In the genomic region with DNA sequence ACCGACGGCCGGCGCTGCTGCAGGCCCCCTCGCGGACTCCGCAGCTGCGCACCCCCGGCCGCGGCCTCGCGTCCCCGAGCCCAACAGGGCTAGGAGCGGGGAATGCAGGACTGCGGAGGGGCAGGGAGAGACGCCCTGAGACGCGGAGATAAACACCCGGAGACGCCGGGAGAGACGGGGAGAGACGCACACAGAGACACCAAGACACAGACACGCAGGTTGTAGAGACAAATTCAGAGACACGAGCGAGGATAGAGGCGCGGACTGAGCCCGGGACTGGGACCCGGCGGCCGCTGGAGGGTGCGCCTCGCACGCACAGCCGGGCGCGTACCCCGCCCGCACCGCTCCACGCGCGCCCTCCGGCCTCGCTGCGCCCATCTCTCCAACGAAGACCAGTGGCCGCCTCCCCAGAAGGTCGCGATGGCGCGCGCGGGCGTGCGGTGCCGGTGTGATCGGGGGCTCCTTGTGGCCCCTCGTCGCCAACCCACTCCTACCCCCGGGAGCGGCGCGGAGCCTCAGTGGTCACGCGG, we compare ENCODE assay signal across 8 cellular contexts. TPM values are rescaled to one million over a fixed set of nuclear protein-coding genes. Genes with fewer than 3 reads are reported as not detected.
A peak's percentile ranks its signal among the peaks of the same experiment; 100 is the strongest.
DNase-seq lines count a peak whose midpoint lies in the region; ATAC-seq and TF ChIP-seq lines count a peak whose summit lies in the region.

No MANE protein-coding gene starts in this region.

- H3K4me1 ChIP-seq in ES-I3 (ENCODE audit: insufficient read depth, low read length): peaks cover 22% of the 10 kb centered on the region
- H3K4me1 ChIP-seq in heart right ventricle: peaks cover 6 to 27% (median 23%) of the 10 kb centered on the region in 9 donors
- H3K4me1 ChIP-seq in prostate gland (replicated peaks): no peaks in the 10 kb centered on the region
- H3K4me1 ChIP-seq in OCI-LY7 (ENCODE audit: insufficient read depth, low read length, poor library complexity, severe bottlenecking): no peaks in the 10 kb centered on the region

- H3K27ac ChIP-seq in WERI-Rb-1 (no peak overlapping the region), heart right ventricle (no peak overlapping the region), prostate gland (no peak overlapping the region), OCI-LY7 (ENCODE audit: low read depth, low read length, poor library complexity, severe bottlenecking) (no peak overlapping the region)

- H3K36me3 ChIP-seq in ES-I3 (ENCODE audit: insufficient read depth, low read length) (no peaks in the 10 kb centered on the region), WERI-Rb-1 (no peaks in the 10 kb centered on the region), heart right ventricle (no peaks in the 10 kb centered on the region), prostate gland (no peaks in the 10 kb centered on the region), OCI-LY7 (ENCODE audit: insufficient read depth, low read length) (no peaks in the 10 kb centered on the region)

- H3K9ac ChIP-seq in ES-I3 (ENCODE audit: low read depth, low read length): peak overlapping the region; percentile 60; the same call in 1 of the 2 replicates

- 2% methylated on average over 60 to 68 of the region's 68 CpGs for WGBS in heart right ventricle, 2 donors
- WGBS in prostate gland: 7% methylated on average over 40 of the region's 68 CpGs

- TF ChIP-seq POLR2A in prostate gland (IDR thresholded peaks at IDR 0.05): no peak

- no TSS peak for BruUV-seq in OCI-LY7 (replicated peaks; lab: Mats Ljungman, UMichigan)

- H3K27me3 ChIP-seq in WERI-Rb-1 (ENCODE audit: insufficient read depth, low read depth, severe bottlenecking) (peaks cover 16% of the 10 kb centered on the region), heart right ventricle (peaks cover 14 to 57% (median 51%) of the 10 kb centered on the region in 7 donors), prostate gland (replicated peaks; ENCODE audit: insufficient read depth) (peaks cover 8% of the 10 kb centered on the region)

- CTCF ChIA-PET in OCI-LY7 (lab: Charles Lee; ENCODE audit: unreplicated experiment): no interaction called here

- H3K4me2 ChIP-seq in OCI-LY7 (ENCODE audit: low read length): no peak overlapping the region

- TF ChIP-seq CTCF in WERI-Rb-1 (IDR thresholded peaks at IDR 0.05; ENCODE audit: low read depth, low read length) (no peak), heart right ventricle (IDR thresholded peaks at IDR 0.05) (peak in 1 of 9 donors; percentile 16), prostate gland (IDR thresholded peaks at IDR 0.05) (no peak), OCI-LY7 (conservative IDR thresholded peaks at IDR 0.05; ENCODE audit: low read length) (no peak)

- no peaks in the 10 kb centered on the region for H3K79me2 ChIP-seq in OCI-LY7 (ENCODE audit: insufficient read depth, low read depth, low read length)

- H3K9me3 ChIP-seq in ES-I3 (ENCODE audit: control insufficient read depth, insufficient read depth, low read length): no peaks in the 10 kb centered on the region
- H3K9me3 ChIP-seq in WERI-Rb-1 (ENCODE audit: severe bottlenecking): no peaks in the 10 kb centered on the region
- no peaks in the 10 kb centered on the region for H3K9me3 ChIP-seq in heart right ventricle
- no peaks in the 10 kb centered on the region for H3K9me3 ChIP-seq in prostate gland
- H3K9me3 ChIP-seq in OCI-LY7 (ENCODE audit: low read length): no peaks in the 10 kb centered on the region

- intact Hi-C loops in heart right ventricle (cut with DNase I): no loop called here
- intact Hi-C loops in prostate gland (cut with DNase I): no loop called here
- intact Hi-C loops in OCI-LY7 (cut with micrococcal nuclease; ENCODE audit: unreplicated experiment): no loop called here

- H2AFZ ChIP-seq in OCI-LY7 (ENCODE audit: low read length): no peak overlapping the region

- no peaks in the 10 kb centered on the region for H3K9me2 ChIP-seq in OCI-LY7 (ENCODE audit: insufficient read depth, low read length)

- ATAC-seq in heart right ventricle: peak in 4 of 8 donors; percentile 9 to 51 (median 14)
- no peak for ATAC-seq in HG02938 (IDR thresholded peaks at IDR 0.05; ENCODE audit: unreplicated experiment)
- ATAC-seq in HG03442 (IDR thresholded peaks at IDR 0.05; ENCODE audit: unreplicated experiment): no peak

- no peaks in the 10 kb centered on the region for H4K20me1 ChIP-seq in OCI-LY7 (ENCODE audit: insufficient read depth, low read length)

- POLR2A ChIA-PET in OCI-LY7 (lab: Charles Lee): no interaction called here

- H3K4me3 ChIP-seq in WERI-Rb-1 (ENCODE audit: low read depth, low read length): peak overlapping the region; percentile 61
- peak overlapping the region; percentile 18 to 53 (median 46) for H3K4me3 ChIP-seq in heart right ventricle
- H3K4me3 ChIP-seq in prostate gland: peak overlapping the region; percentile 21 to 39
- no peak overlapping the region for H3K4me3 ChIP-seq in OCI-LY7 (ENCODE audit: low read depth, low read length, poor library complexity, severe bottlenecking)

- no peak for DNase-seq in WERI-Rb-1
- no peak for DNase-seq in heart right ventricle
- DNase-seq in prostate gland (ENCODE audit: low spot score): no peak
- DNase-seq in OCI-LY7 (ENCODE audit: low spot score): no peak
- no peak for DNase-seq in middle frontal gyrus (ENCODE audit: extremely low spot score, low spot score)

RNA-seq across cellular contexts. Expression of a gene that starts 0.9 kb away (rescaled TPM):
- total RNA-seq in heart right ventricle (1 to 10 TPM in 3 of 10 donors, under 1 TPM in 6, not detected in 1; 0.09 to 2.0 (median 0.37) TPM), prostate gland (1 to 10 TPM; 3.9 to 4.8 TPM), OCI-LY7 (2022) (not detected in 2 replicates)
- 1 to 10 TPM in 1 of 2 donors, under 1 TPM in 1; 0.51 to 4.9 TPM for polyA plus RNA-seq in heart right ventricle
- total RNA-seq in OCI-LY7 (2014; rRNA removed; shearing (Covaris generic)): 0.03 TPM in 1 of 2 replicates, not detected in the other

RNA-seq across cellular contexts. Expression of a gene that starts 24.8 kb away (rescaled TPM):
- total RNA-seq in heart right ventricle (1,000 to 10,000 TPM in 3 of 10 donors, 100 to 1,000 TPM in 7; 907 to 1,150 (median 965) TPM), prostate gland (1,000 to 10,000 TPM; 2,194 to 3,634 TPM), OCI-LY7 (2022) (3,132 and 3,168 TPM in 2 replicates)
- polyA plus RNA-seq in heart right ventricle: 1,000 to 10,000 TPM; 1,654 to 3,029 TPM
- total RNA-seq in OCI-LY7 (2014; rRNA removed; shearing (Covaris generic)): 4,395 and 6,079 TPM in 2 replicates

RNA-seq across cellular contexts. Expression of a gene that starts 27.4 kb away (rescaled TPM):
- total RNA-seq in heart right ventricle (1 to 10 TPM; 3.3 to 7.9 (median 4.6) TPM), prostate gland (10 to 100 TPM in 1 of 2 donors, 1 to 10 TPM in 1; 3.4 to 17.8 TPM), OCI-LY7 (2022) (30.9 and 35.5 TPM in 2 replicates)
- polyA plus RNA-seq in heart right ventricle: 10 to 100 TPM in 1 of 2 donors, 1 to 10 TPM in 1; 6.8 to 11.5 TPM
- total RNA-seq in OCI-LY7 (2014; rRNA removed; shearing (Covaris generic)): 17.9 and 23.7 TPM in 2 replicates

RNA-seq across cellular contexts. Expression of a gene that starts 58.9 kb away (rescaled TPM):
- total RNA-seq in heart right ventricle (not detected), prostate gland (not detected), OCI-LY7 (2022) (0.65 and 0.68 TPM in 2 replicates)
- not detected for polyA plus RNA-seq in heart right ventricle
- total RNA-seq in OCI-LY7 (2014; rRNA removed; shearing (Covaris generic)): 0.16 and 2.4 TPM in 2 replicates
